ENCODE assay signal across 29 cellular contexts in genomic region chr20:45523833-45524232, GRCh38. TPM values are rescaled to one million over a fixed set of nuclear protein-coding genes. Genes with fewer than 3 reads are reported as not detected.
"Had no signal": no experiment of that assay in that cellular context is flagged by ENCODE, and none has a peak within 500 bp of the region (broad histone marks: within the 10 kb centered on the region; RNA-seq: fewer than 3 reads in every experiment).

No MANE protein-coding gene starts in this region.

- H3K9me3 ChIP-seq: ascending aorta, Peyer's patch, SJCRH30 had no signal

- ATAC-seq: activated CD8-positive, alpha-beta T cell treated with anti-CD3 and anti-CD28 coated beads for 36 hours; activated T-cell treated with anti-CD3 and anti-CD28 coated beads, Interleukin-2, amount 50 U/mL, for 72 hours; activated T-helper 17 cell treated with anti-CD3 and anti-CD28 coated beads, Interleukin-2, amount 50 U/mL, for 72 hours had no signal

- DNase-seq: activated CD4-positive, alpha-beta T cell treated with anti-CD3 and anti-CD28 coated beads, Interleukin-2, amount 10 ng/mL, durations not matched to agents 24 days and 14 days; activated CD4-positive, alpha-beta T cell treated with anti-CD3 and anti-CD28 coated beads, Interleukin-2, amount 50 U/mL, for 4 hours; activated CD8-positive, alpha-beta T cell treated with anti-CD3 and anti-CD28 coated beads for 36 hours; activated effector memory CD4-positive, alpha-beta T cell treated with anti-CD3 and anti-CD28 coated beads, Interleukin-2, amount 50 U/mL, for 16 hours; activated naive CD4-positive, alpha-beta T cell; activated naive CD4-positive, alpha-beta T cell treated with anti-CD3 and anti-CD28 coated beads, Interleukin-2, amount 50 U/mL, for 16 hours; activated naive CD8-positive, alpha-beta T cell treated with anti-CD3 and anti-CD28 coated beads for 36 hours; activated T-cell treated with anti-CD3 and anti-CD28 coated beads, Interleukin-2, amount 50 U/mL, for 1 hour; activated T-cell treated with anti-CD3 and anti-CD28 coated beads, Interleukin-2, amount 50 U/mL, for 72 hours; amygdala; NCI-H1105; NCI-H1417 treated with DMSO at 0.1 percent for 48 hours; NCI-H187 treated with DMSO at 0.1 percent for 48 hours; NCI-H2081 treated with DMSO at 0.1 percent for 48 hours; NCI-H226; NCI-H446 treated with DMSO at 0.1 percent for 48 hours; NCI-H524; NCI-H69; OCI-M1; Peyer's patch; Right ventricle myocardium superior; RPMI8226; SJCRH30 had no signal

- H3K27me3 ChIP-seq: ascending aorta, Peyer's patch had no signal

- H3K4me1 ChIP-seq: ascending aorta, Peyer's patch, SJCRH30 had no signal

- H3K4me3 ChIP-seq: ascending aorta, Peyer's patch, SJCRH30, SK-N-MC had no signal

- H3K36me3 ChIP-seq: ascending aorta, Peyer's patch, SJCRH30 had no signal

- H3K27ac ChIP-seq: ascending aorta, Peyer's patch, SJCRH30, SK-N-MC had no signal

RNA-seq across cellular contexts. Expression of gene SPINT3, which starts 8.4 kb away (rescaled TPM):
- total RNA-seq: activated CD4-positive, alpha-beta T cell treated with anti-CD3 and anti-CD28 coated beads, Interleukin-2, amount 10 ng/mL, durations not matched to agents 24 days and 14 days; activated CD8-positive, alpha-beta memory T cell treated with anti-CD3 and anti-CD28 coated beads for 36 hours; activated CD8-positive, alpha-beta T cell treated with anti-CD3 and anti-CD28 coated beads for 36 hours; activated naive CD8-positive, alpha-beta T cell treated with anti-CD3 and anti-CD28 coated beads for 36 hours; activated T-cell treated with anti-CD3 and anti-CD28 coated beads, Interleukin-2, amount 50 U/mL, for 72 hours; activated T-helper 17 cell treated with anti-CD3 and anti-CD28 coated beads, Interleukin-2, amount 50 U/mL, for 72 hours; ascending aorta; cardiac septum; M059J; Peyer's patch; Right ventricle myocardium superior; SJCRH30 had no signal

RNA-seq across cellular contexts. Expression of gene WFDC6, which starts 15.4 kb away (rescaled TPM):
- total RNA-seq: activated CD4-positive, alpha-beta T cell treated with anti-CD3 and anti-CD28 coated beads, Interleukin-2, amount 10 ng/mL, durations not matched to agents 24 days and 14 days; activated CD8-positive, alpha-beta memory T cell treated with anti-CD3 and anti-CD28 coated beads for 36 hours; activated CD8-positive, alpha-beta T cell treated with anti-CD3 and anti-CD28 coated beads for 36 hours; activated naive CD8-positive, alpha-beta T cell treated with anti-CD3 and anti-CD28 coated beads for 36 hours; activated T-cell treated with anti-CD3 and anti-CD28 coated beads, Interleukin-2, amount 50 U/mL, for 72 hours; activated T-helper 17 cell treated with anti-CD3 and anti-CD28 coated beads, Interleukin-2, amount 50 U/mL, for 72 hours; ascending aorta; cardiac septum; M059J; Peyer's patch; Right ventricle myocardium superior; SJCRH30 had no signal

RNA-seq across cellular contexts. Expression of gene EPPIN, which starts 23.4 kb away (rescaled TPM):
- total RNA-seq: activated CD4-positive, alpha-beta T cell treated with anti-CD3 and anti-CD28 coated beads, Interleukin-2, amount 10 ng/mL, durations not matched to agents 24 days and 14 days; activated CD8-positive, alpha-beta memory T cell treated with anti-CD3 and anti-CD28 coated beads for 36 hours; activated CD8-positive, alpha-beta T cell treated with anti-CD3 and anti-CD28 coated beads for 36 hours; activated naive CD8-positive, alpha-beta T cell treated with anti-CD3 and anti-CD28 coated beads for 36 hours; activated T-cell treated with anti-CD3 and anti-CD28 coated beads, Interleukin-2, amount 50 U/mL, for 72 hours; activated T-helper 17 cell treated with anti-CD3 and anti-CD28 coated beads, Interleukin-2, amount 50 U/mL, for 72 hours; ascending aorta; cardiac septum; M059J; Peyer's patch; Right ventricle myocardium superior; SJCRH30 had no signal

RNA-seq across cellular contexts. Expression of gene WFDC2, which starts 54.3 kb away (rescaled TPM):
- total RNA-seq: activated CD4-positive, alpha-beta T cell treated with anti-CD3 and anti-CD28 coated beads, Interleukin-2, amount 10 ng/mL, durations not matched to agents 24 days and 14 days; activated CD8-positive, alpha-beta memory T cell treated with anti-CD3 and anti-CD28 coated beads for 36 hours; M059J had no signal

RNA-seq across cellular contexts. Expression of gene WFDC8, which starts 55.3 kb away (rescaled TPM):
- total RNA-seq: activated CD4-positive, alpha-beta T cell treated with anti-CD3 and anti-CD28 coated beads, Interleukin-2, amount 10 ng/mL, durations not matched to agents 24 days and 14 days; activated CD8-positive, alpha-beta memory T cell treated with anti-CD3 and anti-CD28 coated beads for 36 hours; activated CD8-positive, alpha-beta T cell treated with anti-CD3 and anti-CD28 coated beads for 36 hours; activated naive CD8-positive, alpha-beta T cell treated with anti-CD3 and anti-CD28 coated beads for 36 hours; activated T-cell treated with anti-CD3 and anti-CD28 coated beads, Interleukin-2, amount 50 U/mL, for 72 hours; activated T-helper 17 cell treated with anti-CD3 and anti-CD28 coated beads, Interleukin-2, amount 50 U/mL, for 72 hours; ascending aorta; cardiac septum; M059J; Peyer's patch; Right ventricle myocardium superior; SJCRH30 had no signal
